Comparison of ENCODE assay signal across 8 cellular contexts in the genomic region with DNA sequence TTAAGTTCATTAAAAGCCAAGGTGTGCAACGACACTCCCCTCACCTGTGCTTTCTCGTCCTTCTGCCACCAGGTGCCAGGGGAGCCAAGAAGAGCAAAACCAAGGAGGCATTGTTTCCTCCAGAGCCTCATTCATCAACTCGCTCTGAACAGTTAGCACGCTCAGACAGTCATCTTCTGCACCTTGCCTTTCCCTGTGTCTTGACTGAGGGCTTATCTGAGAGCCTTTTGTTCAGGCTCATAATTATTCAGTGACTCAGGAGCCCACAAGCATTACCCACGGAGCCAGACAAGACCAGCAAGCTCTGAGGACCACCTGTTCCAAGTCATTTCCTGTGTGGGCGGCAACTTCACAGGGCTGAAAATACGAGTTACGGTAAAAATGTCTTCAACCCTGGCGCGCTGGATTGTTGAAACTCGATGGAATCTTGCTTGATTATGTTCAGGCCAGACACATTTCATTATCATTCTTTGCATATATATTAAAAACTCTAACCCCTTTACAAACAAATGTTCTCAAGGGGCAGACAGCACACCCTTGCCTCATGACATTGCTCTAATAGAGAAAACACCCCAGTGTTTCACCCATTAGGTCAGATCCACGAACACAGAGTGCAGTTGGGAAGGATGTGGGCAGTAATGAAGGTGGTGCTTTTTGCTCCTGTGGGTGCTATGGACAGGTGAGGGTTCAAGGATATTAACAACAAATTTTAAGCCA.
DNase-seq lines count a peak whose midpoint lies in the region; ATAC-seq lines count a peak whose summit lies in the region.
"Had no signal": no experiment of that assay in that cellular context is flagged by ENCODE, and none has a peak within 500 bp of the region (broad histone marks: within the 10 kb centered on the region; RNA-seq: fewer than 3 reads in every experiment).

No MANE protein-coding gene starts in this region.

- no peaks in the 10 kb centered on the region for H3K36me3 Mint-ChIP-seq in activated CD8-positive, alpha-beta T cell treated with anti-CD3 and anti-CD28 coated beads, Interleukin-2, amount 10 ng/mL, durations not matched to agents 7 days and 5 days (ENCODE audit: low read depth)
- H3K36me3 Mint-ChIP-seq in stimulated activated memory B cell treated with anti-CD40 and anti-IgM and Interleukin-4, amounts not matched to agents 10 μg/mL and 1 μg/mL and 100 μg/mL, for 72 hours, result no peaks in the 10 kb centered on the region

- H3K27me3 ChIP-seq in right cardiac atrium (ENCODE audit: control insufficient read depth, insufficient read depth), result no peaks in the 10 kb centered on the region

- H3K4me3 ChIP-seq in right cardiac atrium (ENCODE audit: low read length), result no peak overlapping the region
- H3K4me3 ChIP-seq: SK-N-MC had no signal

- ATAC-seq in activated CD8-positive, alpha-beta T cell treated with anti-CD3 and anti-CD28 coated beads, Interleukin-2, amount 10 ng/mL, durations not matched to agents 7 days and 5 days, result peak; percentile 81
- peak; percentile 85 for ATAC-seq in stimulated activated memory B cell treated with anti-CD40 and anti-IgM and Interleukin-4, amounts not matched to agents 10 μg/mL and 1 μg/mL and 100 μg/mL, for 72 hours
- ATAC-seq in GM18858 (IDR thresholded peaks at IDR 0.05; ENCODE audit: unreplicated experiment) (no peak), right cardiac atrium (no peak)

- POLR2A ChIA-PET in activated CD8-positive, alpha-beta T cell treated with anti-CD3 and anti-CD28 coated beads, Interleukin-2, amount 10 ng/mL, durations not matched to agents 7 days and 5 days (lab: Charles Lee), result interaction anchor here (1.0 kb wide), 2 partner anchors 18 to 90 kb away, joined by 3 to 5 read pairs; no protein-coding TSS in a partner anchor

- WGBS in right cardiac atrium, result 78% methylated on average over 12 of the region's 12 CpGs

- H3K4me3 Mint-ChIP-seq in activated CD8-positive, alpha-beta T cell treated with anti-CD3 and anti-CD28 coated beads, Interleukin-2, amount 10 ng/mL, durations not matched to agents 7 days and 5 days, result peak overlapping the region; percentile 39
- peak overlapping the region; percentile 23 for H3K4me3 Mint-ChIP-seq in stimulated activated memory B cell treated with anti-CD40 and anti-IgM and Interleukin-4, amounts not matched to agents 10 μg/mL and 1 μg/mL and 100 μg/mL, for 72 hours

- CTCF ChIA-PET in activated CD8-positive, alpha-beta T cell treated with anti-CD3 and anti-CD28 coated beads, Interleukin-2, amount 10 ng/mL, durations not matched to agents 7 days and 5 days (lab: Charles Lee), result no interaction called here

- DNase-seq in LHCN-M2 (ENCODE audit: low read depth) (peak; percentile 99), germinal center (ENCODE audit: low spot score) (peak; percentile 70), NCI-H510A (lab: John Stamatoyannopoulos, UW) (no peak), right cardiac atrium (no peak)
- peak; percentile 71 for DNase-seq in activated CD8-positive, alpha-beta T cell treated with anti-CD3 and anti-CD28 coated beads, Interleukin-2, amount 10 ng/mL, durations not matched to agents 7 days and 5 days

- H3K27me3 Mint-ChIP-seq in activated CD8-positive, alpha-beta T cell treated with anti-CD3 and anti-CD28 coated beads, Interleukin-2, amount 10 ng/mL, durations not matched to agents 7 days and 5 days (ENCODE audit: low read depth), result no peaks in the 10 kb centered on the region
- no peaks in the 10 kb centered on the region for H3K27me3 Mint-ChIP-seq in stimulated activated memory B cell treated with anti-CD40 and anti-IgM and Interleukin-4, amounts not matched to agents 10 μg/mL and 1 μg/mL and 100 μg/mL, for 72 hours

- no peak overlapping the region for H3K27ac ChIP-seq in right cardiac atrium (ENCODE audit: low read length)
- H3K27ac ChIP-seq: SK-N-MC had no signal

- H3K27ac Mint-ChIP-seq in activated CD8-positive, alpha-beta T cell treated with anti-CD3 and anti-CD28 coated beads, Interleukin-2, amount 10 ng/mL, durations not matched to agents 7 days and 5 days, result peak overlapping the region; percentile 53
- peak overlapping the region; percentile 79 for H3K27ac Mint-ChIP-seq in stimulated activated memory B cell treated with anti-CD40 and anti-IgM and Interleukin-4, amounts not matched to agents 10 μg/mL and 1 μg/mL and 100 μg/mL, for 72 hours

- H3K9me3 ChIP-seq in right cardiac atrium (ENCODE audit: control insufficient read depth, low read length), result no peaks in the 10 kb centered on the region

- no peaks in the 10 kb centered on the region for H3K4me1 ChIP-seq in right cardiac atrium (ENCODE audit: control insufficient read depth, insufficient read depth, low read length)

- H3K9me3 Mint-ChIP-seq in activated CD8-positive, alpha-beta T cell treated with anti-CD3 and anti-CD28 coated beads, Interleukin-2, amount 10 ng/mL, durations not matched to agents 7 days and 5 days (ENCODE audit: insufficient read depth), result no peaks in the 10 kb centered on the region
- H3K9me3 Mint-ChIP-seq in stimulated activated memory B cell treated with anti-CD40 and anti-IgM and Interleukin-4, amounts not matched to agents 10 μg/mL and 1 μg/mL and 100 μg/mL, for 72 hours, result no peaks in the 10 kb centered on the region

- H3K4me1 Mint-ChIP-seq in activated CD8-positive, alpha-beta T cell treated with anti-CD3 and anti-CD28 coated beads, Interleukin-2, amount 10 ng/mL, durations not matched to agents 7 days and 5 days (ENCODE audit: low read depth), result peaks cover 16% of the 10 kb centered on the region
- H3K4me1 Mint-ChIP-seq in stimulated activated memory B cell treated with anti-CD40 and anti-IgM and Interleukin-4, amounts not matched to agents 10 μg/mL and 1 μg/mL and 100 μg/mL, for 72 hours, result peaks cover 33% of the 10 kb centered on the region

- intact Hi-C loops in right cardiac atrium (cut with DNase I), result no loop called here

Comparison
In these comparisons a context has a peak if more than half of its experiments do, and no peak if none do; other contexts are left out.
1. DNase-seq: peak in LHCN-M2 (single experiment), activated CD8-positive, alpha-beta T cell treated with anti-CD3 and anti-CD28 coated beads, Interleukin-2, amount 10 ng/mL, durations not matched to agents 7 days and 5 days (single experiment) and germinal center (single experiment); none in NCI-H510A (single experiment) and right cardiac atrium (0 of 3).
2. ATAC-seq: peak in activated CD8-positive, alpha-beta T cell treated with anti-CD3 and anti-CD28 coated beads, Interleukin-2, amount 10 ng/mL, durations not matched to agents 7 days and 5 days (single experiment) and stimulated activated memory B cell treated with anti-CD40 and anti-IgM and Interleukin-4, amounts not matched to agents 10 μg/mL and 1 μg/mL and 100 μg/mL, for 72 hours (single experiment); none in GM18858 (single experiment) and right cardiac atrium (0 of 2).